In genomic region chr10:49226594-49226993, GRCh38 we compare ENCODE assay signal across 31 cellular contexts. TPM values are rescaled to one million over a fixed set of nuclear protein-coding genes. Genes with fewer than 3 reads are reported as not detected.
"Had no signal": no experiment of that assay in that cellular context is flagged by ENCODE, and none has a peak within 500 bp of the region (broad histone marks: within the 10 kb centered on the region; RNA-seq: fewer than 3 reads in every experiment).

No MANE protein-coding gene starts in this region.

- H3K27ac Mint-ChIP-seq: naive thymus-derived CD4-positive, alpha-beta T cell; natural killer cell; nephron; progenitor cell of endocrine pancreas; stimulated activated naive B cell treated with anti-CD40 and anti-IgM and Interleukin-4, amounts not matched to agents 10 μg/mL and 1 μg/mL and 100 μg/mL, for 72 hours; stimulated activated naive CD8-positive, alpha-beta T cell treated with anti-CD3 and anti-CD28 coated beads, Interleukin-15, Interleukin-2, amounts not matched to agents 100 ng/mL and 50 ng/mL, for 24 hours had no signal

- H3K9me3 ChIP-seq: neutrophil, pancreas, psoas muscle, right lobe of liver, sigmoid colon, thoracic aorta, thyroid gland, upper lobe of left lung, vagina had no signal

- H3K36me3 Mint-ChIP-seq: naive thymus-derived CD4-positive, alpha-beta T cell; natural killer cell; stimulated activated naive B cell treated with anti-CD40 and anti-IgM and Interleukin-4, amounts not matched to agents 10 μg/mL and 1 μg/mL and 100 μg/mL, for 72 hours had no signal

- FAIRE-seq: pancreas, small intestine, urothelium cell line had no signal

- H3K27me3 ChIP-seq: neutrophil, pancreas, right lobe of liver, sigmoid colon, thyroid gland, tibial nerve, upper lobe of left lung, vagina had no signal

- H3K36me3 ChIP-seq: neutrophil, pancreas, right lobe of liver, sigmoid colon, stomach, thoracic aorta, thyroid gland, tibial nerve, upper lobe of left lung, vagina had no signal

- ATAC-seq: naive thymus-derived CD4-positive, alpha-beta T cell; natural killer cell; pancreas; psoas muscle; right lobe of liver; stimulated activated naive B cell treated with anti-CD40 and anti-IgM and Interleukin-4, amounts not matched to agents 10 μg/mL and 1 μg/mL and 100 μg/mL, for 72 hours had no signal

- H3K27ac ChIP-seq: neutrophil, pancreas, psoas muscle, right lobe of liver, sigmoid colon, stomach, thoracic aorta, thyroid gland, tibial nerve, upper lobe of left lung, vagina had no signal

- DNase-seq: naive thymus-derived CD4-positive, alpha-beta T cell; natural killer cell; nucleus accumbens; pancreas; posterior cingulate gyrus; psoas muscle; right cardiac atrium; right lobe of liver; sigmoid colon; small intestine; stimulated activated CD4-positive, alpha-beta T cell treated with anti-CD3 and anti-CD28 coated beads, Interleukin-15, amount 100 ng/mL, for 24 hours; stimulated activated CD4-positive, alpha-beta T cell treated with anti-CD3 and anti-CD28 coated beads, Interleukin-2, amount 100 ng/mL, for 24 hours; stimulated activated CD4-positive, alpha-beta T cell treated with anti-CD3 and anti-CD28 coated beads, Interleukin-2, amount 100 ng/mL, for 48 hours; stimulated activated CD4-positive, alpha-beta T cell treated with anti-CD3 and anti-CD28 coated beads, Interleukin-4, amount 100 ng/mL, for 24 hours; stimulated activated naive B cell treated with anti-CD40 and anti-IgM and Interleukin-4, amounts not matched to agents 10 μg/mL and 1 μg/mL and 100 μg/mL, for 72 hours; stimulated activated naive CD4-positive, alpha-beta T cell treated with Interleukin-2 at 50 U/mL for 16 hours; stomach; thyroid gland; trophoblast cell; upper lobe of left lung had no signal

- H3K4me3 Mint-ChIP-seq: naive thymus-derived CD4-positive, alpha-beta T cell; natural killer cell; nephron; stimulated activated naive B cell treated with anti-CD40 and anti-IgM and Interleukin-4, amounts not matched to agents 10 μg/mL and 1 μg/mL and 100 μg/mL, for 72 hours; stimulated activated naive CD8-positive, alpha-beta T cell treated with anti-CD3 and anti-CD28 coated beads, Interleukin-15, Interleukin-2, amounts not matched to agents 100 ng/mL and 50 ng/mL, for 24 hours had no signal

- H3K9me3 Mint-ChIP-seq: natural killer cell; nephron; stimulated activated naive CD8-positive, alpha-beta T cell treated with anti-CD3 and anti-CD28 coated beads, Interleukin-15, Interleukin-2, amounts not matched to agents 100 ng/mL and 50 ng/mL, for 24 hours had no signal

- H3K4me1 Mint-ChIP-seq: nephron; stimulated activated naive B cell treated with anti-CD40 and anti-IgM and Interleukin-4, amounts not matched to agents 10 μg/mL and 1 μg/mL and 100 μg/mL, for 72 hours had no signal

- H3K4me3 ChIP-seq: pancreas, psoas muscle, right lobe of liver, sigmoid colon, stomach, thoracic aorta, thyroid gland, tibial nerve, upper lobe of left lung, vagina had no signal

- H3K4me1 ChIP-seq: pancreas, right lobe of liver, sigmoid colon, stomach, thyroid gland, tibial nerve, upper lobe of left lung, vagina had no signal

RNA-seq across cellular contexts. Expression of gene TMEM273, which starts 38.4 kb away (rescaled TPM):
- total RNA-seq: osteocyte, progenitor cell of endocrine pancreas, renal cortical epithelial cell had no signal
- polyA plus RNA-seq: neural cell had no signal
